In genomic region chr10:69991151-69991550, GRCh38 we compare ENCODE assay signal across 9 cellular contexts.
"Had no signal": no experiment of that assay in that cellular context is flagged by ENCODE, and none has a peak within 500 bp of the region (broad histone marks: within the 10 kb centered on the region; RNA-seq: fewer than 3 reads in every experiment).

No MANE protein-coding gene starts in this region.

- H3K9me3 Mint-ChIP-seq: HFFc6 had no signal

- H3K9me3 ChIP-seq: HAP-1 had no signal

- H3K27ac ChIP-seq: HL-60 had no signal

- H3K4me1 ChIP-seq: HAP-1 had no signal

- FAIRE-seq: H1, HepG2 had no signal

- DNase-seq: HFFc6, KBM-7 had no signal

- H3K4me3 ChIP-seq: GM23338, HAP-1 had no signal

- H3K36me3 ChIP-seq: HAP-1 had no signal

- H3K4me3 Mint-ChIP-seq: GM23338, HFFc6, IgD-negative memory B cell had no signal

- H2AFZ ChIP-seq: GM23338 had no signal

- H3K36me3 Mint-ChIP-seq: IgD-negative memory B cell had no signal

- H3K4me2 ChIP-seq: GM23338 had no signal

- H3K4me1 Mint-ChIP-seq: GM23338, IgD-negative memory B cell had no signal

- H3K27ac Mint-ChIP-seq: GM23338, HFFc6, IgD-negative memory B cell had no signal

- ATAC-seq: GM23338, HCT116, HepG2 had no signal
